ENCODE assay signal across 18 cellular contexts in genomic region chr7:84248267-84248666, GRCh38. TPM values are rescaled to one million over a fixed set of nuclear protein-coding genes. Genes with fewer than 3 reads are reported as not detected.
DNase-seq lines count a peak whose midpoint lies in the region; ATAC-seq, FAIRE-seq and TF ChIP-seq lines count a peak whose summit lies in the region.
"Had no signal": no experiment of that assay in that cellular context is flagged by ENCODE, and none has a peak within 500 bp of the region (broad histone marks: within the 10 kb centered on the region; RNA-seq: fewer than 3 reads in every experiment).

No MANE protein-coding gene starts in this region.

- ATAC-seq in HG03457 (IDR thresholded peaks at IDR 0.05; ENCODE audit: unreplicated experiment), result peak; percentile 63
- ATAC-seq in GM12878, result peak; percentile 95
- no peak for ATAC-seq in GM21390 (IDR thresholded peaks at IDR 0.05; ENCODE audit: unreplicated experiment)
- ATAC-seq: activated T-cell treated with anti-CD3 and anti-CD28 coated beads, Interleukin-2, amount 50 U/mL, for 4 hours; body of pancreas had no signal

- 0% methylated on average over 3 of the region's 3 CpGs for WGBS in GM12878 (ENCODE audit: insufficient coverage, insufficient replicate concordance, low lambda C conversion rate, missing lambda C conversion rate)
- 43% methylated on average over 3 of the region's 3 CpGs for WGBS in smooth muscle cell (ENCODE audit: low lambda C conversion rate)

- CTCF ChIA-PET in GM12878 (lab: Yijun Ruan, JAX), result no interaction called here

- H3K4me3 ChIP-seq in GM12878 (no peak overlapping the region), smooth muscle cell (no peak overlapping the region)
- H3K4me3 ChIP-seq: body of pancreas, ovary, tibial artery had no signal

- in situ Hi-C loops in GM12878 (cut with MboI), result no loop called here

- H3K4me1 ChIP-seq in GM12878 (ENCODE audit: control insufficient read depth, insufficient read depth, low read length) (0 out of 2 replicates have a peak, but pooled peaks cover 4% of the 10 kb centered on the region), smooth muscle cell (ENCODE audit: low read depth) (peaks cover 29% of the 10 kb centered on the region)
- H3K4me1 ChIP-seq: body of pancreas, tibial artery had no signal

- SMC1A ChIA-PET in GM12878 (lab: Charles Lee; ENCODE audit: uncharacterized antibody, unreplicated experiment), result no interaction called here

- RAD21 ChIA-PET in GM12878 (lab: Charles Lee; ENCODE audit: unreplicated experiment), result no interaction called here

- no peak overlapping the region for H2AFZ ChIP-seq in GM12878 (ENCODE audit: control insufficient read depth, low read depth, low read length)
- peak overlapping the region; percentile 21 for H2AFZ ChIP-seq in smooth muscle cell (ENCODE audit: low read depth)

- no peak for TF ChIP-seq CTCF in GM12878 (IDR thresholded peaks at IDR 0.05 in 2 of 3, conservative IDR thresholded peaks at IDR 0.05 in 1 of 3; ENCODE audit: control insufficient read depth in 2 of 3, extremely low read depth in 1 of 3, insufficient read depth in 1 of 3, low read depth in 3 of 3, low read length in 3 of 3)
- TF ChIP-seq CTCF in smooth muscle cell (IDR thresholded peaks at IDR 0.05; ENCODE audit: borderline replicate concordance, insufficient read depth, poor library complexity, severe bottlenecking), result no peak

- no peaks in the 10 kb centered on the region for H3K79me2 ChIP-seq in GM12878 (ENCODE audit: control insufficient read depth, insufficient read depth, low read length)
- no peaks in the 10 kb centered on the region for H3K79me2 ChIP-seq in smooth muscle cell (ENCODE audit: low read depth)

- H3K9ac ChIP-seq in GM12878 (ENCODE audit: control insufficient read depth, insufficient read depth, low read length), result no peak overlapping the region
- H3K9ac ChIP-seq in smooth muscle cell (ENCODE audit: low read depth), result no peak overlapping the region

- POLR2A ChIA-PET in GM12878 (lab: Charles Lee), result no interaction called here

- no TSS peak for BruUV-seq in GM12878 (replicated peaks; lab: Mats Ljungman, UMichigan)

- H3F3A ChIP-seq in smooth muscle cell (ENCODE audit: low read depth), result no peaks in the 10 kb centered on the region

- TF ChIP-seq POLR2A in GM12878 (IDR thresholded peaks at IDR 0.05; ENCODE audit: low read depth, low read length), result no peak

- no peaks in the 10 kb centered on the region for H4K20me1 ChIP-seq in GM12878 (ENCODE audit: control insufficient read depth, insufficient read depth)
- H4K20me1 ChIP-seq in smooth muscle cell (ENCODE audit: low read depth), result no peaks in the 10 kb centered on the region

- peak; percentile 63 for DNase-seq in SIG-M5 treated with dmso at 0.1 percent for 504 hours (lab: John Stamatoyannopoulos, UW; ENCODE audit: unreplicated experiment)
- no peak for DNase-seq in SIG-M5 (lab: John Stamatoyannopoulos, UW)
- DNase-seq in GM12878 (ENCODE audit: low read depth, low spot score), result peak; percentile 36
- no peak for DNase-seq in smooth muscle cell (lab: John Stamatoyannopoulos, UW; ENCODE audit: unreplicated experiment)
- DNase-seq in DMS79 treated with DMSO at 0.1 percent for 48 hours (lab: John Stamatoyannopoulos, UW), result no peak
- no peak for DNase-seq in GOT3 (lab: John Stamatoyannopoulos, UW)
- DNase-seq: activated T-cell treated with anti-CD3 and anti-CD28 coated beads, Interleukin-2, amount 50 U/mL, for 4 hours; DMS 273 treated with DMSO at 0.1 percent for 48 hours; NCI-H2029; ovary; tibial artery had no signal

- H3K9me3 ChIP-seq in GM12878 (replicated peaks; ENCODE audit: control insufficient read depth, insufficient read depth, low read length) (no peaks in the 10 kb centered on the region; the same call in 2 of the 3 replicates), smooth muscle cell (replicated peaks; ENCODE audit: low read depth) (no peaks in the 10 kb centered on the region)

- H3K4me2 ChIP-seq in GM12878 (ENCODE audit: control insufficient read depth, insufficient read depth) (no peak overlapping the region), smooth muscle cell (peak overlapping the region; percentile 28)

- TF ChIP-seq EP300 in GM12878 (IDR thresholded peaks at IDR 0.05; ENCODE audit: borderline replicate concordance in 1 of 2, control insufficient read depth in 1 of 2, low read depth in 2 of 2, low read length in 2 of 2), result peak in 1 of 2 experiments; percentile 48; a peak in 1 of 4 replicates

- H3K27ac ChIP-seq in GM12878 (ENCODE audit: control insufficient read depth, insufficient read depth) (no peak overlapping the region), smooth muscle cell (ENCODE audit: low read depth) (peak overlapping the region; percentile 45)
- H3K27ac ChIP-seq: 22Rv1, ovary, tibial artery, VCaP had no signal

- H3K36me3 ChIP-seq in GM12878 (ENCODE audit: control insufficient read depth in 2 of 2, insufficient read depth in 2 of 2, low read length in 1 of 2) (no peaks in the 10 kb centered on the region), smooth muscle cell (ENCODE audit: low read depth) (no peaks in the 10 kb centered on the region)
- H3K36me3 ChIP-seq: ovary, tibial artery had no signal

- no peak for TF ChIP-seq RAD21 in GM12878 (IDR thresholded peaks at IDR 0.05; ENCODE audit: insufficient read depth, low read depth, low read length)

- H3K27me3 ChIP-seq in GM12878 (replicated peaks in 1 of 2; ENCODE audit: control insufficient read depth in 2 of 2, insufficient read depth in 2 of 2, low read length in 1 of 2) (no peaks in the 10 kb centered on the region), smooth muscle cell (ENCODE audit: low read depth) (no peaks in the 10 kb centered on the region)
- H3K27me3 ChIP-seq: body of pancreas, ovary, tibial artery had no signal

- no peak for FAIRE-seq in GM12878 (lab: Jason Lieb, UNC)
- FAIRE-seq: GM18507, HTR-8/SVneo had no signal

- intact Hi-C loops in GM12878 (cut with micrococcal nuclease; ENCODE audit: unreplicated experiment), result loop anchor here (10.0 kb wide), 1 partner anchor 127 kb away; no protein-coding TSS in a partner anchor

TF ChIP-seq in GM12878, 131 proteins besides CTCF, POLR2A, EP300 and RAD21 (continues in another document):
- TF ChIP-seq POU2F2 (IDR thresholded peaks at IDR 0.05; ENCODE audit: borderline replicate concordance, low read depth, low read length), result peak; percentile 90; the same call in 2 of the 3 replicates
- no peak for TF ChIP-seq BMI1 (IDR thresholded peaks at IDR 0.05; ENCODE audit: borderline replicate concordance)
- TF ChIP-seq KLF5 (IDR thresholded peaks at IDR 0.05; ENCODE audit: partially characterized antibody), result no peak
- no peak for TF ChIP-seq WRNIP1 (IDR thresholded peaks at IDR 0.05; ENCODE audit: borderline replicate concordance, low read depth, low read length)
- peak; percentile 88 for TF ChIP-seq SPI1 (IDR thresholded peaks at IDR 0.05; ENCODE audit: borderline replicate concordance, insufficient read depth, low read depth, low read length)
- TF ChIP-seq ZNF687 (IDR thresholded peaks at IDR 0.05), result no peak
- peak in 1 of 2 experiments; percentile 21; a peak in 1 of 4 replicates for TF ChIP-seq IKZF2 (IDR thresholded peaks at IDR 0.05)
- TF ChIP-seq DPF2 (IDR thresholded peaks at IDR 0.05), result 0 out of 2 replicates have a peak, but pooled peaks have one; percentile 41
- peak; percentile 70; the same call in 1 of the 2 replicates for TF ChIP-seq RUNX3 (IDR thresholded peaks at IDR 0.05; ENCODE audit: low read length)
- peak; percentile 64 for TF ChIP-seq RAD51 (IDR thresholded peaks at IDR 0.05)

RNA-seq across cellular contexts. Expression of gene SEMA3A, which starts 53.7 kb away (rescaled TPM):
- total RNA-seq in GM12878 (2013; cell fraction: nucleolus; rRNA removed), result 3.9 and 4.4 TPM in 2 replicates
- 0.27 and 0.45 TPM in 2 replicates for total RNA-seq in GM12878 (2014; rRNA removed)
- total RNA-seq in GM12878 (2014; rRNA removed; fragmentation: Illumina TruSeq; extraction: Trizol), result 0.36 and 0.64 TPM in 2 replicates
- 0.08 and 0.32 TPM in 2 replicates for total RNA-seq in GM12878 (2021)
- polyA plus RNA-seq in GM12878 (2011; ENCODE audit: low read depth), result not detected
- polyA plus RNA-seq in GM12878 (2011; rRNA removed), result 3.3 TPM in 2 replicates
- 1.4 and 1.8 TPM in 2 replicates for polyA plus RNA-seq in GM12878 (2011; cell fraction: cytosol; rRNA removed)
- 2.0 and 3.2 TPM in 2 replicates for polyA plus RNA-seq in GM12878 (2011; cell fraction: nucleus; rRNA removed)
- not detected in 2 replicates for polyA plus RNA-seq in GM12878 (2012)
- 0.31 and 1.2 TPM in 2 replicates for polyA plus RNA-seq in GM12878 (2014; fragmentation: Illumina TruSeq; extraction: Trizol)
- under 1 TPM; 0.04 to 0.45 TPM for polyA plus RNA-seq in GM12878 (2014; fragmentation: Nextera tagmentation; extraction: Ambion mirVana)
- polyA plus RNA-seq in GM12878 (2014; rRNA removed), result 0.16 and 0.17 TPM in 2 replicates
- under 1 TPM; 0.01 to 0.13 TPM for polyA plus RNA-seq in GM12878 (2016; fragmentation: Nextera tagmentation; extraction: Ambion mirVana)
- 9.5 and 13.5 TPM in 2 replicates for polyA minus RNA-seq in GM12878 (2011; rRNA and poly(A)+ RNA removed)
- 1.5 and 1.6 TPM in 2 replicates for polyA minus RNA-seq in GM12878 (2011; cell fraction: cytosol; rRNA and poly(A)+ RNA removed)
- 2.2 and 6.5 TPM in 2 replicates for polyA minus RNA-seq in GM12878 (2011; cell fraction: nucleus; rRNA and poly(A)+ RNA removed)
- total RNA-seq in smooth muscle cell, result 31.3 and 34.6 TPM in 2 replicates
- polyA plus RNA-seq in smooth muscle cell, result 8.3 and 12.0 TPM in 2 replicates

Comparison
In these comparisons a context has a peak if more than half of its experiments do, and no peak if none do; other contexts are left out.
1. DNase-seq: peak in SIG-M5 treated with dmso at 0.1 percent for 504 hours (single experiment) and GM12878 (single experiment); none in SIG-M5 (single experiment), smooth muscle cell (single experiment), DMS79 treated with DMSO at 0.1 percent for 48 hours (single experiment) and GOT3 (single experiment).